3 cellular contexts compared by ENCODE assay signal in genomic region chr17:48676963-48677558, GRCh38.
TF ChIP-seq lines count a peak whose summit lies in the region.

No MANE protein-coding gene starts in this region.

TF ChIP-seq in HepG2, 621 proteins besides CTCF, POLR2A, EP300 and RAD21:
- no peak for TF ChIP-seq HBP1 (CRISPR knock-in tag; IDR thresholded peaks at IDR 0.05; ENCODE audit: low read depth)
- TF ChIP-seq ZNF678 (CRISPR knock-in tag; IDR thresholded peaks at IDR 0.05): no peak
- no peak for TF ChIP-seq ZNF691 (CRISPR knock-in tag; IDR thresholded peaks at IDR 0.05; ENCODE audit: borderline replicate concordance, low read depth)
- TF ChIP-seq IRF2 (CRISPR knock-in tag; IDR thresholded peaks at IDR 0.05): no peak
- no peak for TF ChIP-seq ZBTB8A (CRISPR knock-in tag; IDR thresholded peaks at IDR 0.05; ENCODE audit: borderline replicate concordance, low read depth)
- no peak for TF ChIP-seq ZNF709 (CRISPR knock-in tag; IDR thresholded peaks at IDR 0.05)
- TF ChIP-seq CEBPB (IDR thresholded peaks at IDR 0.05; ENCODE audit: borderline replicate concordance, low read depth, low read length): 0 out of 2 replicates have a peak, but pooled peaks have one; percentile 24
- no peak for TF ChIP-seq ZNF251 (CRISPR knock-in tag; IDR thresholded peaks at IDR 0.05)
- TF ChIP-seq PHF5A (CRISPR knock-in tag; IDR thresholded peaks at IDR 0.05; ENCODE audit: low read depth, unreplicated experiment): no peak

TF ChIP-seq in Ishikawa, 13 proteins besides CTCF, POLR2A, EP300 and RAD21:
- no peak for TF ChIP-seq FOXM1 (IDR thresholded peaks at IDR 0.05; ENCODE audit: borderline replicate concordance, low read depth)
- peak; percentile 36; the same call in 1 of the 2 replicates for TF ChIP-seq CEBPB (IDR thresholded peaks at IDR 0.05)

TF ChIP-seq in H1, 55 proteins besides CTCF, POLR2A, EP300 and RAD21:
- no peak for TF ChIP-seq TCF12 (IDR thresholded peaks at IDR 0.05; ENCODE audit: low read depth, low read length)
